ENCODE assay signal across 8 cellular contexts in genomic region chr3:48013288-48013980, GRCh38. TPM values are rescaled to one million over a fixed set of nuclear protein-coding genes. Genes with fewer than 3 reads are reported as not detected.
DNase-seq lines count a peak whose midpoint lies in the region; ATAC-seq, FAIRE-seq and TF ChIP-seq lines count a peak whose summit lies in the region.

No MANE protein-coding gene starts in this region.

- no peaks in the 10 kb centered on the region for H3K9me3 ChIP-seq in mammary epithelial cell (replicated peaks; ENCODE audit: insufficient read depth, low read length)
- H3K9me3 ChIP-seq in CD8-positive, alpha-beta T cell (ENCODE audit: low read length), result no peaks in the 10 kb centered on the region

- no peaks in the 10 kb centered on the region for H3K27me3 Mint-ChIP-seq in CD8-positive, alpha-beta T cell (ENCODE audit: low read depth)

- no peak overlapping the region for H2AFZ ChIP-seq in mammary epithelial cell (ENCODE audit: low read depth, low read length)

- ATAC-seq in GM19463 (IDR thresholded peaks at IDR 0.05; ENCODE audit: unreplicated experiment), result no peak
- ATAC-seq in CD8-positive, alpha-beta T cell, result no peak

- peaks cover 92% of the 10 kb centered on the region for H3K79me2 ChIP-seq in mammary epithelial cell (ENCODE audit: insufficient read depth, low read length)

- DNase-seq in A172 (ENCODE audit: low spot score) (peak; percentile 53), HTR-8/SVneo (ENCODE audit: insufficient read length, low spot score) (peak; percentile 28), mammary epithelial cell (peak; percentile 62), lung microvascular endothelial cell (ENCODE audit: low read depth in 2 of 2) (peak; percentile 38 to 60), SIG-M5 treated with dmso at 0.1 percent for 504 hours (lab: John Stamatoyannopoulos, UW; ENCODE audit: unreplicated experiment) (no peak), NCI-H1417 treated with DMSO at 0.1 percent for 48 hours (lab: John Stamatoyannopoulos, UW) (no peak)
- DNase-seq in CD8-positive, alpha-beta T cell, result no peak

- peaks cover 2% of the 10 kb centered on the region for H3K36me3 Mint-ChIP-seq in CD8-positive, alpha-beta T cell

- CTCF ChIA-PET in mammary epithelial cell (lab: Charles Lee; ENCODE audit: low non-redundant PET), result interaction anchor here (0.5 to 0.6 kb wide), 4 partner anchors 75 to 425 kb away, joined by 3 to 5 read pairs (median 4); no protein-coding TSS in a partner anchor
- CTCF ChIA-PET in CD8-positive, alpha-beta T cell (lab: Charles Lee), result interaction anchor here (0.7 to 1.5 kb wide), 4 partner anchors 9 to 144 kb away, joined by 3 to 4 read pairs (median 3); no protein-coding TSS in a partner anchor

- no peak overlapping the region for H3K4me3 ChIP-seq in mammary epithelial cell (replicated peaks in 1 of 3; ENCODE audit: insufficient read depth in 1 of 3, low read depth in 2 of 3, low read length in 3 of 3)
- H3K4me3 ChIP-seq in CD8-positive, alpha-beta T cell (ENCODE audit: low read depth, low read length), result no peak overlapping the region

- intact Hi-C loops in mammary epithelial cell (cut with micrococcal nuclease), result no loop called here
- intact Hi-C loops in CD8-positive, alpha-beta T cell (cut with DNase I, micrococcal nuclease), result no loop called here

- no peaks in the 10 kb centered on the region for H4K20me1 ChIP-seq in mammary epithelial cell (ENCODE audit: insufficient read depth, low read length)

- no peaks in the 10 kb centered on the region for H3K27me3 ChIP-seq in mammary epithelial cell (ENCODE audit: insufficient read depth, low read length)
- H3K27me3 ChIP-seq in CD8-positive, alpha-beta T cell (ENCODE audit: insufficient read depth, low read length), result no peaks in the 10 kb centered on the region

- no peak overlapping the region for H3K4me3 Mint-ChIP-seq in CD8-positive, alpha-beta T cell

- no peak for TF ChIP-seq CTCF in mammary epithelial cell (conservative IDR thresholded peaks at IDR 0.05 in 1 of 2, IDR thresholded peaks at IDR 0.05 in 1 of 2; ENCODE audit: extremely low read depth in 1 of 2, insufficient read depth in 1 of 2, low read depth in 1 of 2, low read length in 2 of 2)
- no peak for TF ChIP-seq CTCF in CD8-positive, alpha-beta T cell (IDR thresholded peaks at IDR 0.05)

- H3K4me1 ChIP-seq in mammary epithelial cell (ENCODE audit: insufficient read depth, low read length), result peaks cover 27% of the 10 kb centered on the region
- peaks cover 12% of the 10 kb centered on the region for H3K4me1 ChIP-seq in CD8-positive, alpha-beta T cell (ENCODE audit: insufficient read depth, low read length)

- no peak overlapping the region for H3K27ac ChIP-seq in mammary epithelial cell (ENCODE audit: insufficient read depth, low read depth, low read length)
- no peak overlapping the region for H3K27ac ChIP-seq in CD8-positive, alpha-beta T cell (ENCODE audit: low read depth, low read length)

- no peak for FAIRE-seq in HTR-8/SVneo (lab: Jason Lieb, UNC)

- no peaks in the 10 kb centered on the region for H3K9me3 Mint-ChIP-seq in CD8-positive, alpha-beta T cell

- peaks cover 4% of the 10 kb centered on the region for H3K36me3 ChIP-seq in mammary epithelial cell (ENCODE audit: insufficient read depth, low read length)
- no peaks in the 10 kb centered on the region for H3K36me3 ChIP-seq in CD8-positive, alpha-beta T cell (ENCODE audit: insufficient read depth, low read length)

- H3K4me1 Mint-ChIP-seq in CD8-positive, alpha-beta T cell (ENCODE audit: low read depth), result peaks cover 41% of the 10 kb centered on the region

- in situ Hi-C loops in mammary epithelial cell (cut with MboI; ENCODE audit: low sequenced_read_pairs in 2 of 2), result no loop called here

- dilution Hi-C loops in mammary epithelial cell (cut with HindIII; ENCODE audit: low sequenced_read_pairs), result no loop called here

- H3K4me2 ChIP-seq in mammary epithelial cell (ENCODE audit: insufficient read depth, low read depth, low read length), result no peak overlapping the region

- POLR2A ChIA-PET in CD8-positive, alpha-beta T cell (lab: Charles Lee), result no interaction called here

- no peak overlapping the region for H3K9ac ChIP-seq in mammary epithelial cell (ENCODE audit: insufficient read depth, low read length)

- no peak overlapping the region for H3K27ac Mint-ChIP-seq in CD8-positive, alpha-beta T cell

- no TSS peak for BruUV-seq in mammary epithelial cell (replicated peaks; lab: Mats Ljungman, UMichigan)

RNA-seq across cellular contexts. Expression of gene MAP4, which starts 2.8 kb away (rescaled TPM):
- total RNA-seq in A172 (2014; rRNA removed; shearing (Covaris generic)), result 66.0 and 87.0 TPM in 2 replicates
- total RNA-seq in mammary epithelial cell (100 to 1,000 TPM; 148 to 288 TPM), lung microvascular endothelial cell (36.7 and 39.2 TPM in 2 replicates)
- polyA plus RNA-seq in mammary epithelial cell, result 119 TPM
- 222 TPM for polyA minus RNA-seq in mammary epithelial cell
- 10 to 100 TPM; 33.2 to 34.1 TPM for total RNA-seq in CD8-positive, alpha-beta T cell

Comparison
In these comparisons a context has a peak if more than half of its experiments do, and no peak if none do; other contexts are left out.
1. DNase-seq: peak in A172 (single experiment), HTR-8/SVneo (single experiment), mammary epithelial cell (single experiment) and lung microvascular endothelial cell (2 of 2); none in SIG-M5 treated with dmso at 0.1 percent for 504 hours (single experiment), NCI-H1417 treated with DMSO at 0.1 percent for 48 hours (single experiment) and CD8-positive, alpha-beta T cell (0 of 7).